Comparison of ENCODE assay signal across 18 cellular contexts in genomic region chr13:38542601-38543000, GRCh38.
DNase-seq lines count a peak whose midpoint lies in the region; ATAC-seq and TF ChIP-seq lines count a peak whose summit lies in the region.
"Had no signal": no experiment of that assay in that cellular context is flagged by ENCODE, and none has a peak within 500 bp of the region (broad histone marks: within the 10 kb centered on the region; RNA-seq: fewer than 3 reads in every experiment).

No MANE protein-coding gene starts in this region.

- H3K9ac ChIP-seq in colonic mucosa (ENCODE audit: low read depth in 2 of 2, low read length in 2 of 2) = no peak overlapping the region

- H3K27me3 ChIP-seq in colonic mucosa = no peaks in the 10 kb centered on the region
- H3K27me3 ChIP-seq: sigmoid colon, uterus had no signal

- intact Hi-C loops in colonic mucosa (cut with DNase I) = no loop called here

- H3K9me3 ChIP-seq in colonic mucosa = no peaks in the 10 kb centered on the region
- H3K9me3 ChIP-seq: sigmoid colon, uterus had no signal

- no peak overlapping the region for H3K4me3 ChIP-seq in colonic mucosa
- H3K4me3 ChIP-seq: sigmoid colon, uterus had no signal

- H3K4me1 ChIP-seq in colonic mucosa = no peaks in the 10 kb centered on the region
- H3K4me1 ChIP-seq: sigmoid colon, uterus had no signal

- no peak for ATAC-seq in GM18909 (IDR thresholded peaks at IDR 0.05; ENCODE audit: poor library complexity, unreplicated experiment)
- ATAC-seq: activated CD8-positive, alpha-beta T cell treated with anti-CD3 and anti-CD28 coated beads, Interleukin-2, amount 10 ng/mL, durations not matched to agents 7 days and 5 days had no signal

- no peak for TF ChIP-seq CTCF in colonic mucosa (IDR thresholded peaks at IDR 0.05)

- DNase-seq in EL (peak; percentile 16), LoVo (ENCODE audit: low spot score) (peak; percentile 5), astrocyte of the hippocampus (ENCODE audit: low read depth, low spot score) (peak; percentile 72), kidney tubule cell (ENCODE audit: low spot score) (peak; percentile 86), NCI-H2029 (lab: John Stamatoyannopoulos, UW) (no peak), colonic mucosa (no peak)
- no peak for DNase-seq in activated effector memory CD4-positive, alpha-beta T cell treated with Interleukin-2 at 50 U/mL for 16 hours
- DNase-seq: activated CD4-positive, CD25-positive, alpha-beta regulatory T cell treated with anti-CD3 and anti-CD28 coated beads, Interleukin-2, amount 50 U/mL, for 72 hours; activated CD8-positive, alpha-beta T cell treated with anti-CD3 and anti-CD28 coated beads, Interleukin-2, amount 10 ng/mL, durations not matched to agents 7 days and 5 days; NCI-H1694; nephron progenitor cell; posterior cingulate gyrus; SHP77; sigmoid colon; uterus had no signal

- no peaks in the 10 kb centered on the region for H3K36me3 ChIP-seq in colonic mucosa
- H3K36me3 ChIP-seq: sigmoid colon, uterus had no signal

- no peak overlapping the region for H3K27ac ChIP-seq in colonic mucosa
- H3K27ac ChIP-seq: C4-2B, HL-60, sigmoid colon, uterus had no signal

Comparison
In these comparisons a context has a peak if more than half of its experiments do, and no peak if none do; other contexts are left out.
1. DNase-seq: peak in EL (single experiment), LoVo (single experiment), astrocyte of the hippocampus (single experiment) and kidney tubule cell (single experiment); none in NCI-H2029 (single experiment), colonic mucosa (single experiment) and activated effector memory CD4-positive, alpha-beta T cell treated with Interleukin-2 at 50 U/mL for 16 hours (single experiment).